ENCODE assay signal across 9 cellular contexts in genomic region chrX:12690646-12691045, GRCh38.
"Had no signal": no experiment of that assay in that cellular context is flagged by ENCODE, and none has a peak within 500 bp of the region (broad histone marks: within the 10 kb centered on the region; RNA-seq: fewer than 3 reads in every experiment).

No MANE protein-coding gene starts in this region.

- DNase-seq: H9, HCEC 1CT, KBM-7 had no signal

- H3K36me3 Mint-ChIP-seq: IgD-negative memory B cell had no signal

- H3K4me1 Mint-ChIP-seq: GM23338, H9, IgD-negative memory B cell had no signal

- H3K27ac Mint-ChIP-seq: GM23338, H9, IgD-negative memory B cell had no signal

- H2AFZ ChIP-seq: GM23338 had no signal

- ATAC-seq: GM23338, HepG2 had no signal

- H3K4me3 Mint-ChIP-seq: GM23338, H9, IgD-negative memory B cell had no signal

- H3K4me3 ChIP-seq: GM23338 had no signal

- H3K4me2 ChIP-seq: GM23338 had no signal

- FAIRE-seq: H1, H54, HepG2 had no signal

- H3K27ac ChIP-seq: HL-60 had no signal
